20 cellular contexts compared by ENCODE assay signal in genomic region chr17:41825175-41825845, GRCh38. TPM values are rescaled to one million over a fixed set of nuclear protein-coding genes. Genes with fewer than 3 reads are reported as not detected.
"Had no signal": no experiment of that assay in that cellular context is flagged by ENCODE, and none has a peak within 500 bp of the region (broad histone marks: within the 10 kb centered on the region; RNA-seq: fewer than 3 reads in every experiment).

No MANE protein-coding gene starts in this region.

- DNase-seq: activated CD4-positive, alpha-beta T cell treated with anti-CD3 and anti-CD28 coated beads, Interleukin-2, amount 10 ng/mL, durations not matched to agents 7 days and 5 days; activated CD4-positive, CD25-positive, alpha-beta regulatory T cell; activated naive CD4-positive, alpha-beta T cell; activated naive CD8-positive, alpha-beta T cell treated with anti-CD3 and anti-CD28 coated beads, Interleukin-2, amount 10 ng/mL, durations not matched to agents 7 days and 5 days; effector memory CD4-positive, alpha-beta T cell; foreskin keratinocyte; glutamatergic neuron; hypothalamus; occipital lobe; stimulated activated CD4-positive, alpha-beta T cell treated with anti-CD3 and anti-CD28 coated beads, Interleukin-2, amount 100 ng/mL, for 48 hours; tibial artery; uterus had no signal

- H3K27me3 ChIP-seq: foreskin keratinocyte, right atrium auricular region, tibial artery, uterus had no signal

- H3K4me3 ChIP-seq: right atrium auricular region, tibial artery, uterus had no signal

- H3K4me1 ChIP-seq: foreskin keratinocyte, right atrium auricular region, tibial artery, uterus had no signal

- FAIRE-seq: TTC549 had no signal

- ATAC-seq: foreskin keratinocyte; natural killer cell treated with Interleukin-12 subunit alpha and Interleukin-12 subunit beta and Interleukin-15 and Interleukin-18, amount 100 ng/mL, for 72 hours; stimulated activated memory B cell treated with anti-CD40 and anti-IgM and Interleukin-4, amounts not matched to agents 10 μg/mL and 1 μg/mL and 100 μg/mL, for 72 hours had no signal

- H3K27ac ChIP-seq: foreskin keratinocyte, right atrium auricular region, tibial artery, uterus had no signal

- H3K9me3 ChIP-seq: right atrium auricular region, tibial artery, uterus had no signal

- H3K36me3 ChIP-seq: uterus had no signal

RNA-seq across cellular contexts. Expression of gene KLHL10, which starts 12.3 kb away (rescaled TPM):
- total RNA-seq: activated CD4-positive, alpha-beta T cell treated with anti-CD3 and anti-CD28 coated beads, Interleukin-2, amount 10 ng/mL, durations not matched to agents 7 days and 5 days; activated naive CD8-positive, alpha-beta T cell treated with anti-CD3 and anti-CD28 coated beads, Interleukin-2, amount 10 ng/mL, durations not matched to agents 7 days and 5 days; kidney epithelial cell; lower leg skin; natural killer cell treated with Interleukin-12 subunit alpha and Interleukin-12 subunit beta and Interleukin-15 and Interleukin-18, amount 100 ng/mL, for 72 hours; occipital lobe; progenitor cell of endocrine pancreas; right atrium auricular region; skeletal muscle tissue had no signal
- polyA plus RNA-seq: foreskin keratinocyte had no signal
